In the genomic region with DNA sequence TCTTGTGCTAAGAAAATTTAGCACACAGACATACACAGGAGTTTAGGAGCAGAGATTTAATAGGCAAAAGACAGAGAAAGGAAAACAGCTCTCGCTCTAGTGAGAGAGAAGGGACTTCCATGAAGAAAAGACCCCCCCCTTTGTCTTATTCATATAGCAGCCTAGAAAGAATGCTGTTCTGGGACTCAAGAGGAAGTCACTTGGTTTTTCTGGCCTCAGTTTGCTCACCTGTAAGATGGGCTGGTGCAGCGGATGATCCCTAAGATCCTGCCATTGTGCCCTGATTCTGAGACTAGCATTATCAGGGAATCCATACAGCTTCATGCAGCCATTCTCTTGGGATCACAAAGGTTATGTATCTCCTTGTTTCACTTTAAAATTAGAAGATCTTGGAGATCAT, we compare ENCODE assay signal across 16 cellular contexts. TPM values are rescaled to one million over a fixed set of nuclear protein-coding genes. Genes with fewer than 3 reads are reported as not detected.
DNase-seq lines count a peak whose midpoint lies in the region; ATAC-seq, FAIRE-seq and TF ChIP-seq lines count a peak whose summit lies in the region.
"Had no signal": no experiment of that assay in that cellular context is flagged by ENCODE, and none has a peak within 500 bp of the region (broad histone marks: within the 10 kb centered on the region; RNA-seq: fewer than 3 reads in every experiment).

No MANE protein-coding gene starts in this region.

- H3K9ac ChIP-seq in Karpas-422 (ENCODE audit: low read length) (no peak overlapping the region), GM12878 (ENCODE audit: control insufficient read depth, insufficient read depth, low read length) (no peak overlapping the region)
- H3K9ac ChIP-seq: GM23248 had no signal

- H3K4me1 ChIP-seq in Karpas-422 (ENCODE audit: low read length), result peaks cover 33% of the 10 kb centered on the region
- H3K4me1 ChIP-seq in GM12878 (ENCODE audit: control insufficient read depth, insufficient read depth, low read length), result peaks cover 22% of the 10 kb centered on the region
- H3K4me1 ChIP-seq in lower lobe of right lung, result peaks cover 35% of the 10 kb centered on the region
- H3K4me1 ChIP-seq: BE2C, Caco-2 had no signal

- TF ChIP-seq CTCF in natural killer cell (IDR thresholded peaks at IDR 0.05) (no peak), GM12878 (IDR thresholded peaks at IDR 0.05 in 2 of 3, conservative IDR thresholded peaks at IDR 0.05 in 1 of 3; ENCODE audit: control insufficient read depth in 2 of 3, extremely low read depth in 1 of 3, insufficient read depth in 1 of 3, low read depth in 3 of 3, low read length in 3 of 3) (no peak), lower lobe of right lung (IDR thresholded peaks at IDR 0.05) (no peak)

- intact Hi-C loops in natural killer cell (cut with micrococcal nuclease), result no loop called here
- intact Hi-C loops in GM12878 (cut with micrococcal nuclease; ENCODE audit: unreplicated experiment), result loop anchor here (1.0 to 2.0 kb wide), 2 partner anchors 44 to 195 kb away; no protein-coding TSS in a partner anchor
- intact Hi-C loops in lower lobe of right lung (cut with DNase I), result no loop called here

- H3K4me1 Mint-ChIP-seq in natural killer cell treated with Interleukin-12 subunit alpha and Interleukin-12 subunit beta and Interleukin-15 and Interleukin-18, amount 100 ng/mL, for 72 hours (ENCODE audit: low read depth in 2 of 2), result peaks cover 27 to 30% of the 10 kb centered on the region in 2 donors
- H3K4me1 Mint-ChIP-seq in natural killer cell, result peaks cover 20 to 21% of the 10 kb centered on the region in 2 donors

- H3K4me3 ChIP-seq in Karpas-422 (ENCODE audit: low read length) (no peak overlapping the region), GM12878 (no peak overlapping the region), lower lobe of right lung (no peak overlapping the region)
- H3K4me3 ChIP-seq: GM23248 had no signal

- no peaks in the 10 kb centered on the region for H3K9me3 Mint-ChIP-seq in natural killer cell treated with Interleukin-12 subunit alpha and Interleukin-12 subunit beta and Interleukin-15 and Interleukin-18, amount 100 ng/mL, for 72 hours
- H3K9me3 Mint-ChIP-seq in natural killer cell, result no peaks in the 10 kb centered on the region
- H3K9me3 Mint-ChIP-seq: CD8-positive, alpha-beta memory T cell had no signal

- H3K27ac ChIP-seq in Karpas-422 (ENCODE audit: low read length), result no peak overlapping the region
- H3K27ac ChIP-seq in GM12878 (ENCODE audit: control insufficient read depth, insufficient read depth), result peak overlapping the region; percentile 54
- H3K27ac ChIP-seq in lower lobe of right lung, result no peak overlapping the region
- H3K27ac ChIP-seq: GM23248 had no signal

- RAD21 ChIA-PET in GM12878 (lab: Charles Lee; ENCODE audit: unreplicated experiment), result interaction anchor here (0.8 to 1.9 kb wide), 5 partner anchors 50 to 158 kb away, joined by 3 to 7 read pairs (median 4); no protein-coding TSS in a partner anchor

- H2AFZ ChIP-seq in Karpas-422 (ENCODE audit: low read length), result no peak overlapping the region
- no peak overlapping the region; the same call in 1 of the 2 replicates for H2AFZ ChIP-seq in GM12878 (ENCODE audit: control insufficient read depth, low read depth, low read length)
- H2AFZ ChIP-seq: GM23248 had no signal

- FAIRE-seq in GM12878 (lab: Jason Lieb, UNC), result no peak
- FAIRE-seq: H54, HTR-8/SVneo had no signal

- H3K4me2 ChIP-seq in Karpas-422 (ENCODE audit: low read depth, low read length, poor library complexity, severe bottlenecking) (peak overlapping the region; percentile 47), GM12878 (ENCODE audit: control insufficient read depth, insufficient read depth) (no peak overlapping the region; the same call in 1 of the 2 replicates)

- H3K27ac Mint-ChIP-seq in natural killer cell treated with Interleukin-12 subunit alpha and Interleukin-12 subunit beta and Interleukin-15 and Interleukin-18, amount 100 ng/mL, for 72 hours, result peak overlapping the region; percentile 21 to 72
- H3K27ac Mint-ChIP-seq in natural killer cell, result no peak overlapping the region
- H3K27ac Mint-ChIP-seq: CD8-positive, alpha-beta memory T cell had no signal

- POLR2A ChIA-PET in GM12878 (lab: Charles Lee), result interaction anchor here (1.0 kb wide), 1 partner anchor 48 kb away, joined by 4 read pairs; no protein-coding TSS in a partner anchor

- H3K36me3 Mint-ChIP-seq in natural killer cell treated with Interleukin-12 subunit alpha and Interleukin-12 subunit beta and Interleukin-15 and Interleukin-18, amount 100 ng/mL, for 72 hours, result no peaks in the 10 kb centered on the region
- no peaks in the 10 kb centered on the region for H3K36me3 Mint-ChIP-seq in natural killer cell
- H3K36me3 Mint-ChIP-seq: CD8-positive, alpha-beta memory T cell had no signal

- H3K27me3 ChIP-seq in Karpas-422 (ENCODE audit: low read length) (no peaks in the 10 kb centered on the region), GM12878 (replicated peaks in 1 of 2; ENCODE audit: control insufficient read depth in 2 of 2, insufficient read depth in 2 of 2, low read length in 1 of 2) (no peaks in the 10 kb centered on the region), lower lobe of right lung (ENCODE audit: low read depth) (no peaks in the 10 kb centered on the region)
- H3K27me3 ChIP-seq: BE2C had no signal

- in situ Hi-C loops in GM12878 (cut with MboI), result loop anchor here (10.0 kb wide), 1 partner anchor 592 kb away; no protein-coding TSS in a partner anchor

- DNase-seq in natural killer cell treated with Interleukin-12 subunit alpha and Interleukin-12 subunit beta and Interleukin-15 and Interleukin-18, amount 100 ng/mL, for 72 hours (ENCODE audit: low spot score), result no peak
- DNase-seq in natural killer cell, result no peak
- DNase-seq in Karpas-422, result no peak
- no peak for DNase-seq in GM12878 (ENCODE audit: low read depth, low spot score)
- no peak for DNase-seq in NCI-H1048 (lab: John Stamatoyannopoulos, UW)
- no peak for DNase-seq in lower lobe of right lung
- DNase-seq in NCI-H146 treated with DMSO at 0.1 percent for 48 hours (lab: John Stamatoyannopoulos, UW; ENCODE audit: unreplicated experiment), result no peak
- no peak for DNase-seq in NCI-H510A (lab: John Stamatoyannopoulos, UW)
- DNase-seq: BE2C; Caco-2; CD8-positive, alpha-beta memory T cell; GM23248 had no signal

- no peaks in the 10 kb centered on the region for H3K27me3 Mint-ChIP-seq in natural killer cell treated with Interleukin-12 subunit alpha and Interleukin-12 subunit beta and Interleukin-15 and Interleukin-18, amount 100 ng/mL, for 72 hours
- no peaks in the 10 kb centered on the region for H3K27me3 Mint-ChIP-seq in natural killer cell (ENCODE audit: low read depth in 2 of 2)

- H3K4me3 Mint-ChIP-seq in natural killer cell treated with Interleukin-12 subunit alpha and Interleukin-12 subunit beta and Interleukin-15 and Interleukin-18, amount 100 ng/mL, for 72 hours, result no peak overlapping the region
- H3K4me3 Mint-ChIP-seq in natural killer cell, result no peak overlapping the region
- H3K4me3 Mint-ChIP-seq: CD8-positive, alpha-beta memory T cell had no signal

- H3K36me3 ChIP-seq in Karpas-422 (ENCODE audit: insufficient read depth, low read length), result no peaks in the 10 kb centered on the region
- no peaks in the 10 kb centered on the region for H3K36me3 ChIP-seq in GM12878 (ENCODE audit: control insufficient read depth in 2 of 2, insufficient read depth in 2 of 2, low read length in 1 of 2)
- H3K36me3 ChIP-seq in lower lobe of right lung, result no peaks in the 10 kb centered on the region
- H3K36me3 ChIP-seq: BE2C had no signal

- WGBS in GM12878 (ENCODE audit: insufficient coverage, insufficient replicate concordance, low lambda C conversion rate, missing lambda C conversion rate), result 92% methylated on average over 2 of the region's 2 CpGs

- CTCF ChIA-PET in GM12878 (lab: Yijun Ruan, JAX), result interaction anchor here (0.6 to 11.7 kb wide), 10 partner anchors 40 to 1436 kb away, joined by 3 to 221 read pairs (median 3); no protein-coding TSS in a partner anchor

- ATAC-seq in natural killer cell treated with Interleukin-12 subunit alpha and Interleukin-12 subunit beta and Interleukin-15 and Interleukin-18, amount 100 ng/mL, for 72 hours, result no peak
- ATAC-seq in natural killer cell (no peak), GM12878 (no peak), lower lobe of right lung (no peak)
- ATAC-seq: HCT116 had no signal

- no peaks in the 10 kb centered on the region for H3K9me3 ChIP-seq in Karpas-422 (ENCODE audit: low read length)
- no peaks in the 10 kb centered on the region for H3K9me3 ChIP-seq in GM12878 (replicated peaks; ENCODE audit: control insufficient read depth, insufficient read depth, low read length)
- H3K9me3 ChIP-seq in lower lobe of right lung, result no peaks in the 10 kb centered on the region
- H3K9me3 ChIP-seq: BE2C, Caco-2 had no signal

- H3K79me2 ChIP-seq in Karpas-422 (ENCODE audit: low read length) (no peaks in the 10 kb centered on the region), GM12878 (ENCODE audit: control insufficient read depth, insufficient read depth, low read length) (no peaks in the 10 kb centered on the region)

- no peaks in the 10 kb centered on the region for H4K20me1 ChIP-seq in Karpas-422 (ENCODE audit: insufficient read depth, low read depth, low read length)
- no peaks in the 10 kb centered on the region for H4K20me1 ChIP-seq in GM12878 (ENCODE audit: control insufficient read depth, insufficient read depth)

- no peak for TF ChIP-seq EP300 in GM12878 (IDR thresholded peaks at IDR 0.05; ENCODE audit: borderline replicate concordance in 1 of 2, control insufficient read depth in 1 of 2, low read depth in 2 of 2, low read length in 2 of 2)

- TF ChIP-seq RAD21 in GM12878 (IDR thresholded peaks at IDR 0.05; ENCODE audit: insufficient read depth, low read depth, low read length), result no peak

- SMC1A ChIA-PET in GM12878 (lab: Charles Lee; ENCODE audit: uncharacterized antibody, unreplicated experiment), result interaction anchor here (0.5 to 2.1 kb wide), 13 partner anchors 23 to 237 kb away, joined by 3 to 11 read pairs (median 3); partner anchors contain the start of gene MTPAP

- TF ChIP-seq POLR2A in GM12878 (IDR thresholded peaks at IDR 0.05; ENCODE audit: low read depth, low read length), result no peak

- no TSS peak for BruUV-seq in GM12878 (replicated peaks; lab: Mats Ljungman, UMichigan)

- H3K9me2 ChIP-seq in Karpas-422 (replicated peaks; ENCODE audit: insufficient read depth, low read length), result no peaks in the 10 kb centered on the region

RNA-seq across cellular contexts. Expression of gene LYZL2, which starts 42.7 kb away (rescaled TPM):
- total RNA-seq in natural killer cell treated with Interleukin-12 subunit alpha and Interleukin-12 subunit beta and Interleukin-15 and Interleukin-18, amount 100 ng/mL, for 72 hours, result not detected
- not detected for total RNA-seq in natural killer cell
- not detected in 2 replicates for total RNA-seq in Karpas-422 (2014; rRNA removed; shearing (Covaris generic); ENCODE audit: low replicate concordance)
- not detected in 2 replicates for total RNA-seq in GM12878 (2013; cell fraction: nucleolus; rRNA removed)
- total RNA-seq in GM12878 (2014; rRNA removed), result not detected in 2 replicates
- total RNA-seq in GM12878 (2014; rRNA removed; fragmentation: Illumina TruSeq; extraction: Trizol), result not detected in 2 replicates
- total RNA-seq in GM12878 (2021), result not detected in 2 replicates
- not detected for polyA plus RNA-seq in GM12878 (2011; ENCODE audit: low read depth)
- not detected in 2 replicates for polyA plus RNA-seq in GM12878 (2011; rRNA removed)
- polyA plus RNA-seq in GM12878 (2011; cell fraction: cytosol; rRNA removed), result not detected in 2 replicates
- polyA plus RNA-seq in GM12878 (2011; cell fraction: nucleus; rRNA removed), result not detected in 2 replicates
- polyA plus RNA-seq in GM12878 (2012), result not detected in 2 replicates
- polyA plus RNA-seq in GM12878 (2014; fragmentation: Illumina TruSeq; extraction: Trizol), result not detected in 2 replicates
- not detected for polyA plus RNA-seq in GM12878 (2014; fragmentation: Nextera tagmentation; extraction: Ambion mirVana)
- polyA plus RNA-seq in GM12878 (2014; rRNA removed), result not detected in 2 replicates
- not detected for polyA plus RNA-seq in GM12878 (2016; fragmentation: Nextera tagmentation; extraction: Ambion mirVana)
- not detected in 2 replicates for polyA minus RNA-seq in GM12878 (2011; rRNA and poly(A)+ RNA removed)
- not detected in 2 replicates for polyA minus RNA-seq in GM12878 (2011; cell fraction: cytosol; rRNA and poly(A)+ RNA removed)
- polyA minus RNA-seq in GM12878 (2011; cell fraction: nucleus; rRNA and poly(A)+ RNA removed), result not detected in 2 replicates
- total RNA-seq in lower lobe of right lung, result not detected
- total RNA-seq: A172; Caco-2; CD8-positive, alpha-beta memory T cell; GM23248 had no signal
- polyA plus RNA-seq: CD8-positive, alpha-beta memory T cell; GM23248 had no signal

Comparison
In these comparisons a context has a peak if more than half of its experiments do, and no peak if none do; other contexts are left out.
1. H3K27ac Mint-ChIP-seq: peak in natural killer cell treated with Interleukin-12 subunit alpha and Interleukin-12 subunit beta and Interleukin-15 and Interleukin-18, amount 100 ng/mL, for 72 hours (2 of 2); none in natural killer cell (0 of 2).